31 cellular contexts compared by ENCODE assay signal in the genomic region with DNA sequence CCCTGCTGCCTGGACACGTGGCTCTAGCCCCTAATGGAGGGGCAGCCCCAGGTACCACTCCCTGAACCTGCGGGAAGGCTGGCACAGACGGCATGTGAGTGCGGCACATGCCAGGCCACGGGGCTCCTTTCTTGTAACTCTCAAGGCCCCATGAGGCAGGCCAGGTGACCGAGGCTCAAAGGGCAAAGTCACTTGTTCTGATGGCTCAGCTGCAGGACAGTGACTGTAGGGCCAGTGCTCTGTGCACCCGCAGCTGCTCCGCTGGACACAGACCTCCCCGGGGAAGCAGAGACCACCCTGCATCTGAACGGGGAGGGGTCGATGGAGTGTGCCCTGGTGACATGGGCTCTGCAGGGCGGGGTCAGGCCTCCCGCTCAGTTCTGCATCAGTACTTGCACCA. TPM values are rescaled to one million over a fixed set of nuclear protein-coding genes. Genes with fewer than 3 reads are reported as not detected.
A peak's percentile ranks its signal among the peaks of the same experiment; 100 is the strongest.
DNase-seq lines count a peak whose midpoint lies in the region; ATAC-seq and TF ChIP-seq lines count a peak whose summit lies in the region.
"Had no signal": no experiment of that assay in that cellular context is flagged by ENCODE, and none has a peak within 500 bp of the region (broad histone marks: within the 10 kb centered on the region; RNA-seq: fewer than 3 reads in every experiment).

No MANE protein-coding gene starts in this region.

- no peak for TF ChIP-seq RAD21 in liver (IDR thresholded peaks at IDR 0.05)

- H3K23ac ChIP-seq in H9 (ENCODE audit: insufficient read length, low read depth, low read length) = no peak overlapping the region

- peaks cover 27 to 33% of the 10 kb centered on the region in 2 experiments for H3K4me1 Mint-ChIP-seq in H9

- no peak overlapping the region for H2BK15ac ChIP-seq in H9 (ENCODE audit: low read depth, low read length)

- no peaks in the 10 kb centered on the region for H3K79me2 ChIP-seq in H9 (ENCODE audit: insufficient read depth, low read length)

- no peaks in the 10 kb centered on the region for H3K36me3 Mint-ChIP-seq in H9 (ENCODE audit: insufficient read depth in 1 of 3, low read depth in 3 of 3)
- H3K36me3 Mint-ChIP-seq: CD8-positive, alpha-beta memory T cell had no signal

- H3K23me2 ChIP-seq in H9 (ENCODE audit: insufficient read length, low read depth, low read length, poor library complexity, severe bottlenecking) = no peaks in the 10 kb centered on the region

- no peak overlapping the region for H3K27ac ChIP-seq in H9 (ENCODE audit: insufficient read length, low read depth, low read length)
- H3K27ac ChIP-seq in dorsolateral prefrontal cortex = peak overlapping the region in 34 of 59 donors; percentile 0 to 86 (median 66)
- no peak overlapping the region for H3K27ac ChIP-seq in liver (ENCODE audit: low read depth in 1 of 2, low read length in 2 of 2)
- H3K27ac ChIP-seq: C4-2B, SJCRH30 had no signal

- H2BK12ac ChIP-seq in H9 (ENCODE audit: insufficient read length, low read depth, low read length) = no peak overlapping the region

- no peak overlapping the region for H2BK5ac ChIP-seq in H9 (ENCODE audit: insufficient read length, low read length)

- intact Hi-C loops in dorsolateral prefrontal cortex (cut with DNase I) = no loop called here

- H4K91ac ChIP-seq in H9 (ENCODE audit: insufficient read length, low read depth, low read length) = no peak overlapping the region

- H3K27me3 ChIP-seq in H9 (ENCODE audit: insufficient read depth, low read length) (no peaks in the 10 kb centered on the region), dorsolateral prefrontal cortex (no peaks in the 10 kb centered on the region), liver (ENCODE audit: control insufficient read depth in 4 of 4, insufficient read depth in 4 of 4, low read length in 3 of 4) (no peaks in the 10 kb centered on the region)
- H3K27me3 ChIP-seq: MG63, SJCRH30 had no signal

- H4K5ac ChIP-seq in H9 (ENCODE audit: insufficient read length, low read depth, low read length) = no peak overlapping the region

- no peak overlapping the region for H2AK5ac ChIP-seq in H9 (ENCODE audit: insufficient read length, low read length)

- no peak overlapping the region for H3K4ac ChIP-seq in H9 (ENCODE audit: low read depth, low read length)

- DNase-seq in H9 = peak; percentile 24
- DNase-seq in dorsolateral prefrontal cortex = no peak
- DNase-seq in retina = peak; percentile 26
- DNase-seq in kidney glomerular epithelial cell (lab: John Stamatoyannopoulos, UW) = no peak
- DNase-seq: AML-193; CD8-positive, alpha-beta memory T cell; DMS 273 treated with DMSO at 0.1 percent for 48 hours; DMS79; EL; GDM1; HCEC 1CT; IMR-90; KG1; MG63; NCI-H1105 treated with DMSO at 0.1 percent for 48 hours; NCI-H146; NCI-H1930; NCI-H2107; NCI-H446; NCI-H524 treated with DMSO at 0.1 percent for 48 hours; NCI-H774; PC-3; SJCRH30 had no signal

- no peak overlapping the region for H3T11ph ChIP-seq in H9 (ENCODE audit: low read length)

- no peaks in the 10 kb centered on the region for H3K79me1 ChIP-seq in H9 (ENCODE audit: insufficient read depth, low read depth, low read length, poor library complexity, severe bottlenecking)

- no peaks in the 10 kb centered on the region for H3K9me3 Mint-ChIP-seq in H9
- H3K9me3 Mint-ChIP-seq: CD8-positive, alpha-beta memory T cell; GM23338 had no signal

- H3K27me3 Mint-ChIP-seq in H9 (ENCODE audit: low read depth) = no peaks in the 10 kb centered on the region; the same call in 1 of the 2 replicates

- H4K8ac ChIP-seq in H9 (replicated peaks; ENCODE audit: insufficient read length, low read depth, low read length) = no peak overlapping the region

- no peak overlapping the region for H2BK20ac ChIP-seq in H9 (ENCODE audit: low read depth, low read length, poor library complexity, severe bottlenecking)

- no peak overlapping the region for H2AFZ ChIP-seq in H9 (ENCODE audit: low read length)
- H2AFZ ChIP-seq: GM23338 had no signal

- no peaks in the 10 kb centered on the region for H3K9me3 ChIP-seq in H9 (ENCODE audit: control insufficient read depth, low read depth, low read length)
- peaks cover 0 to 2% (median 0%) of the 10 kb centered on the region in 4 donors for H3K9me3 ChIP-seq in liver (ENCODE audit: control insufficient read depth in 4 of 4, low read length in 3 of 4)
- H3K9me3 ChIP-seq: MG63, SJCRH30 had no signal

- no peak for TF ChIP-seq CTCF in H9 (conservative IDR thresholded peaks at IDR 0.05)
- no peak for TF ChIP-seq CTCF in dorsolateral prefrontal cortex (IDR thresholded peaks at IDR 0.05 in 54 of 56, conservative IDR thresholded peaks at IDR 0.05 in 2 of 56; ENCODE audit: low read depth in 1 of 56, partially characterized antibody in 56 of 56)
- TF ChIP-seq CTCF in liver (IDR thresholded peaks at IDR 0.05; ENCODE audit: low read depth, low read length, missing input control) = no peak

- H2BK120ac ChIP-seq in H9 (ENCODE audit: low read depth, low read length, poor library complexity, severe bottlenecking) = no peak overlapping the region

- no peak overlapping the region for H3K4me2 ChIP-seq in H9 (ENCODE audit: insufficient read depth, insufficient read length, low read length)
- H3K4me2 ChIP-seq: GM23338 had no signal

- peaks cover 5% of the 10 kb centered on the region; the same call in 1 of the 2 replicates for H3K4me1 ChIP-seq in H9 (ENCODE audit: insufficient read depth, low read length)
- H3K4me1 ChIP-seq in liver (ENCODE audit: control insufficient read depth in 4 of 4, insufficient read depth in 4 of 4, low read length in 3 of 4) = peaks cover 0 to 8% (median 4%) of the 10 kb centered on the region in 4 donors
- H3K4me1 ChIP-seq: SJCRH30 had no signal

- H3K4me3 ChIP-seq in dorsolateral prefrontal cortex (no peak overlapping the region), liver (ENCODE audit: low read depth in 1 of 3, low read length in 3 of 3) (no peak overlapping the region)
- H3K4me3 ChIP-seq: GM12878, GM23338, MG63, SJCRH30 had no signal

- no peak overlapping the region for H3K18ac ChIP-seq in H9 (ENCODE audit: insufficient read length, low read depth, low read length)

- H3K56ac ChIP-seq in H9 (ENCODE audit: insufficient read length, low read depth, low read length) = no peak overlapping the region

- no CpG with 5 or more reads among the region's 13 CpGs for WGBS in H9 (ENCODE audit: extremely low coverage, insufficient read length, low lambda C conversion rate)
- WGBS in liver = 71% methylated on average over 13 of the region's 13 CpGs

- H3K4me3 Mint-ChIP-seq in H9 = no peak overlapping the region; a peak in 1 of 5 replicates
- H3K4me3 Mint-ChIP-seq: CD8-positive, alpha-beta memory T cell; GM23338 had no signal

- H3K9ac ChIP-seq in H9 (ENCODE audit: extremely low read depth, insufficient read length, low read length) = no peak overlapping the region
- no peak overlapping the region for H3K9ac ChIP-seq in liver (ENCODE audit: low read depth in 1 of 2, low read length in 2 of 2)

- H3K36me3 ChIP-seq in liver (ENCODE audit: control insufficient read depth in 4 of 4, insufficient read depth in 3 of 4, low read depth in 1 of 4, low read length in 3 of 4) = no peaks in the 10 kb centered on the region
- H3K36me3 ChIP-seq: MG63, SJCRH30 had no signal

- ATAC-seq in HG03159 (IDR thresholded peaks at IDR 0.05; ENCODE audit: unreplicated experiment) (no peak), GM21723 (IDR thresholded peaks at IDR 0.05; ENCODE audit: unreplicated experiment) (no peak), HG03135 (IDR thresholded peaks at IDR 0.05; ENCODE audit: unreplicated experiment) (no peak)
- ATAC-seq: GM12878, PC-3, SK-N-SH treated with all-trans-retinoic acid at 6 μM for 48 hours had no signal

- H4K20me1 ChIP-seq in H9 (ENCODE audit: control insufficient read depth, insufficient read depth, insufficient read length) = no peaks in the 10 kb centered on the region

- H3K27ac Mint-ChIP-seq in H9 = no peak overlapping the region
- H3K27ac Mint-ChIP-seq: CD8-positive, alpha-beta memory T cell; GM23338 had no signal

- H3K14ac ChIP-seq in H9 (ENCODE audit: insufficient read depth, low read length) = peak overlapping the region; percentile 76; the same call in 1 of the 2 replicates

TF ChIP-seq in liver, 16 proteins besides CTCF, POLR2A, EP300 and RAD21 (continues in another document):
- TF ChIP-seq, protein P1, sequence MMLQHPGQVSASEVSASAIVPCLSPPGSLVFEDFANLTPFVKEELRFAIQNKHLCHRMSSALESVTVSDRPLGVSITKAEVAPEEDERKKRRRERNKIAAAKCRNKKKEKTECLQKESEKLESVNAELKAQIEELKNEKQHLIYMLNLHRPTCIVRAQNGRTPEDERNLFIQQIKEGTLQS (IDR thresholded peaks at IDR 0.05) = no peak
- TF ChIP-seq NR2F2 (IDR thresholded peaks at IDR 0.05) (no peak), YY1 (IDR thresholded peaks at IDR 0.05) (no peak), REST (IDR thresholded peaks at IDR 0.05) (no peak), HNF4G (IDR thresholded peaks at IDR 0.05) (no peak), GABPA (IDR thresholded peaks at IDR 0.05 in 1 of 2, conservative IDR thresholded peaks at IDR 0.05 in 1 of 2) (no peak), FOXA1 (IDR thresholded peaks at IDR 0.05) (no peak), HNF4A (conservative IDR thresholded peaks at IDR 0.05) (peak; percentile 25 to 49), RXRA (IDR thresholded peaks at IDR 0.05) (peak; percentile 30 to 54)

RNA-seq across cellular contexts. Expression of gene PTPRE, which starts 55.3 kb away (rescaled TPM):
- 0.70 and 0.77 TPM in 2 replicates for total RNA-seq in H9 (2021)
- 10 to 100 TPM; 26.2 to 55.9 (median 39.1) TPM for total RNA-seq in dorsolateral prefrontal cortex
- 10 to 100 TPM in 1 of 2 donors, 1 to 10 TPM in 1; 4.0 to 12.5 TPM for total RNA-seq in liver
- polyA plus RNA-seq in liver = 1 to 10 TPM; 1.5 to 3.5 TPM

Comparison
In these comparisons a context has a peak if more than half of its experiments do, and no peak if none do; other contexts are left out.
1. DNase-seq: peak in H9 (single experiment) and retina (single experiment); none in dorsolateral prefrontal cortex (0 of 10) and kidney glomerular epithelial cell (single experiment).
2. H3K27ac ChIP-seq: peak in dorsolateral prefrontal cortex (34 of 59); none in H9 (single experiment) and liver (0 of 2).